In the genomic region with DNA sequence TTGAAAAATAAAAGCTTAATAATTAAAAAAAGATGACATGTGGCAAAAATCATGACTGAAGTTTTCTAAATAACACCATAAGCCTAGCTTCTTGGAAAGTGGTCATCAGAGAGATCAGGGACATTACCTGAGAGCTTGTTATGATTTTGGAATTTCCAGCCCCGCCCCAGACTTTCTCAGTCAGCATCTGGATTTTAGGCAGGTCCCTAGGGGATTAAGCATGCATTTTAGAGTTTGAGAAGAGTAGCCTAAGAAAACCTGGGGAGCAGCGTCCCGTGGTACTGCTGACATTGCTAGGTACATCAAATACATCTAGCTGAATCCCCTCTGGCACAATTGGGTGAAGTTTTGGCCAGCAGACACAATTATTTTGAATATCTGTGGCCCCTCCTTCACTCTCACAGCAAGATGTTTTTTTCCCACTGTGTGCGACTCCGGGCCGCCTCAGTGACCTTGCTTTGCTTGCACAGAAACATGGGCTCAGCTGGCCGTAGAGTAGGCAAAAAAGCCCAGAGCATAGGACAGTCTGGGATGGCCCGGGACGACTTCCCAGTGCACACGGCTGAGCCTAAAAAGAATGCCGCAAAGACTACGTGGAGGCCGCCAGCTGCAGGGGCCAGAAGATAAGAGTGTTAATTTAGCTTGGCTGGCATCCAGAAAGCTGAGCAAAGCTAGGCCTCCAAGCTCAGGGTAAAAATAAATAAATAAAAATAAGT, we compare ENCODE assay signal across 8 cellular contexts. TPM values are rescaled to one million over a fixed set of nuclear protein-coding genes. Genes with fewer than 3 reads are reported as not detected.
DNase-seq lines count a peak whose midpoint lies in the region; ATAC-seq, FAIRE-seq and TF ChIP-seq lines count a peak whose summit lies in the region.

No MANE protein-coding gene starts in this region.

- H3K9me2 ChIP-seq in OCI-LY7 (ENCODE audit: insufficient read depth, low read length), result no peaks in the 10 kb centered on the region

- POLR2A ChIA-PET in OCI-LY7 (lab: Charles Lee), result interaction anchor here (0.6 to 1.0 kb wide), 5 partner anchors 23 to 173 kb away, joined by 3 to 4 read pairs (median 3); no protein-coding TSS in a partner anchor

- no peaks in the 10 kb centered on the region for H3K27me3 ChIP-seq in smooth muscle cell (ENCODE audit: low read depth)

- no peak for TF ChIP-seq CTCF in OCI-LY7 (conservative IDR thresholded peaks at IDR 0.05; ENCODE audit: low read length)
- no peak for TF ChIP-seq CTCF in smooth muscle cell (IDR thresholded peaks at IDR 0.05; ENCODE audit: borderline replicate concordance, insufficient read depth, poor library complexity, severe bottlenecking)

- WGBS in smooth muscle cell (ENCODE audit: low lambda C conversion rate), result 45% methylated on average over 13 of the region's 13 CpGs

- CTCF ChIA-PET in OCI-LY7 (lab: Charles Lee; ENCODE audit: unreplicated experiment), result no interaction called here

- BruUV-seq in OCI-LY7 (replicated peaks; lab: Mats Ljungman, UMichigan), result no TSS peak

- H3K4me3 ChIP-seq in OCI-LY7 (ENCODE audit: low read depth, low read length, poor library complexity, severe bottlenecking) (peak overlapping the region; percentile 6), smooth muscle cell (no peak overlapping the region)

- intact Hi-C loops in OCI-LY7 (cut with micrococcal nuclease; ENCODE audit: unreplicated experiment) (no loop called here), Right ventricle myocardium superior (cut with DNase I) (loop anchor here (5.0 kb wide), 1 partner anchor 55 kb away; no protein-coding TSS in a partner anchor)

- H3K4me1 ChIP-seq in OCI-LY7 (ENCODE audit: insufficient read depth, low read length, poor library complexity, severe bottlenecking) (peaks cover 90% of the 10 kb centered on the region), smooth muscle cell (ENCODE audit: low read depth) (no peaks in the 10 kb centered on the region)

- no peak for FAIRE-seq in frontal cortex (lab: Jason Lieb, UNC)

- no peaks in the 10 kb centered on the region; the same call in 1 of the 2 replicates for H3K9me3 ChIP-seq in OCI-LY7 (ENCODE audit: low read length)
- no peaks in the 10 kb centered on the region for H3K9me3 ChIP-seq in smooth muscle cell (replicated peaks; ENCODE audit: low read depth)

- ATAC-seq in GM21515 (IDR thresholded peaks at IDR 0.05; ENCODE audit: unreplicated experiment) (peak; percentile 1), Right ventricle myocardium superior (ENCODE audit: poor library complexity) (peak; percentile 87), GM19463 (IDR thresholded peaks at IDR 0.05; ENCODE audit: unreplicated experiment) (no peak), GM21529 (IDR thresholded peaks at IDR 0.05; ENCODE audit: unreplicated experiment) (no peak), GM21447 (IDR thresholded peaks at IDR 0.05; ENCODE audit: unreplicated experiment) (no peak)

- H3K9ac ChIP-seq in smooth muscle cell (ENCODE audit: low read depth), result no peak overlapping the region

- H3K36me3 ChIP-seq in OCI-LY7 (ENCODE audit: insufficient read depth, low read length) (no peaks in the 10 kb centered on the region), smooth muscle cell (ENCODE audit: low read depth) (no peaks in the 10 kb centered on the region)

- no peaks in the 10 kb centered on the region for H4K20me1 ChIP-seq in OCI-LY7 (ENCODE audit: insufficient read depth, low read length)
- H4K20me1 ChIP-seq in smooth muscle cell (ENCODE audit: low read depth), result no peaks in the 10 kb centered on the region

- H3K4me2 ChIP-seq in OCI-LY7 (ENCODE audit: low read length), result peak overlapping the region; percentile 63
- peak overlapping the region; percentile 64 for H3K4me2 ChIP-seq in smooth muscle cell

- peak overlapping the region; percentile 26 for H3K27ac ChIP-seq in OCI-LY7 (ENCODE audit: low read depth, low read length, poor library complexity, severe bottlenecking)
- peak overlapping the region; percentile 55 for H3K27ac ChIP-seq in smooth muscle cell (ENCODE audit: low read depth)

- DNase-seq in OCI-LY7 (ENCODE audit: low spot score) (peak; percentile 21), Right ventricle myocardium superior (peak; percentile 80), smooth muscle cell (lab: John Stamatoyannopoulos, UW; ENCODE audit: unreplicated experiment) (no peak), frontal cortex (ENCODE audit: low spot score in 2 of 2) (no peak)

- H3K79me2 ChIP-seq in OCI-LY7 (ENCODE audit: insufficient read depth, low read depth, low read length) (no peaks in the 10 kb centered on the region), smooth muscle cell (ENCODE audit: low read depth) (no peaks in the 10 kb centered on the region)

- H2AFZ ChIP-seq in OCI-LY7 (ENCODE audit: low read length), result peak overlapping the region; percentile 89
- no peak overlapping the region for H2AFZ ChIP-seq in smooth muscle cell (ENCODE audit: low read depth)

- no peaks in the 10 kb centered on the region for H3F3A ChIP-seq in smooth muscle cell (ENCODE audit: low read depth)

RNA-seq across cellular contexts. Expression of a gene that starts 58.6 kb away (rescaled TPM):
- total RNA-seq in OCI-LY7 (2014; rRNA removed; shearing (Covaris generic)), result 27.3 and 28.0 TPM in 2 replicates
- 33.5 and 38.2 TPM in 2 replicates for total RNA-seq in OCI-LY7 (2022)
- total RNA-seq in Right ventricle myocardium superior, result 137 TPM
- 61.1 and 75.8 TPM in 2 replicates for total RNA-seq in smooth muscle cell
- polyA plus RNA-seq in smooth muscle cell, result 12.3 and 21.7 TPM in 2 replicates
- total RNA-seq in frontal cortex, result 37.5 TPM

Comparison
In these comparisons a context has a peak if more than half of its experiments do, and no peak if none do; other contexts are left out.
1. ATAC-seq: peak in GM21515 (single experiment) and Right ventricle myocardium superior (single experiment); none in GM19463 (single experiment), GM21529 (single experiment) and GM21447 (single experiment).
2. DNase-seq: peak in OCI-LY7 (single experiment) and Right ventricle myocardium superior (single experiment); none in smooth muscle cell (single experiment) and frontal cortex (0 of 2).